8 cellular contexts compared by ENCODE assay signal in the genomic region with DNA sequence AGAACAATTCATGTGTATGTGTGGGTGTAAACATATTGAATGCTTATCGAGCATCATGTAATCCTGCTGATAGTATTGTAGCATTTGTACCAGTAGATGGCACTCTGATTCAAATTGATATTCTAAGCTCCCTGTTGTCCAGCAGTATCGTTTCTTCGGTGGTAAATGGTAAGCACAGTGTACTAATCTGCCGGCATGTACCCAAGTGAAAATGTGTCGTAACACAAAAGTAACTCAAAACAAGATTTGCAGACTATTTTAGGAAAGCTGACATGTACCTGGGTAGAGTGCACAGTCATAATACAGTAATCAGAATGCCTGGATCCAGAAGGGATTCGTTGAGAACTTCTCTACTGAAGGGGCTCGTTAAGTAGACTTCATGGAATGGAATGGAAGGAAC. TPM values are rescaled to one million over a fixed set of nuclear protein-coding genes. Genes with fewer than 3 reads are reported as not detected.
A peak's percentile ranks its signal among the peaks of the same experiment; 100 is the strongest.
DNase-seq lines count a peak whose midpoint lies in the region; ATAC-seq and TF ChIP-seq lines count a peak whose summit lies in the region.

No MANE protein-coding gene starts in this region.

- DNase-seq in GF-D8 (lab: John Stamatoyannopoulos, UW) (peak; percentile 19), NCI-H146 treated with DMSO at 0.1 percent for 48 hours (lab: John Stamatoyannopoulos, UW; ENCODE audit: unreplicated experiment) (peak; percentile 59), natural killer cell (no peak)

- H3K4me3 ChIP-seq in HEK293 (ENCODE audit: low read depth, low read length): no peak overlapping the region

- H3K9me3 ChIP-seq in HEK293 (ENCODE audit: control insufficient read depth, insufficient read depth, low read depth, low read length): no peaks in the 10 kb centered on the region

- no peak overlapping the region for H3K27ac Mint-ChIP-seq in natural killer cell

- H3K27me3 Mint-ChIP-seq in natural killer cell (ENCODE audit: low read depth in 2 of 2): peaks cover 17 to 32% of the 10 kb centered on the region in 2 donors

- TF ChIP-seq CTCF in HEK293 (tag by site-specific recombination; IDR thresholded peaks at IDR 0.05): no peak
- peak; percentile 65 for TF ChIP-seq CTCF in natural killer cell (IDR thresholded peaks at IDR 0.05)

- no peaks in the 10 kb centered on the region for H3K36me3 ChIP-seq in HEK293 (ENCODE audit: control insufficient read depth in 2 of 2, insufficient read depth in 1 of 2, low read length in 2 of 2)

- H3K4me1 ChIP-seq in HEK293 (ENCODE audit: control insufficient read depth, insufficient read depth, low read length): no peaks in the 10 kb centered on the region; the same call in 1 of the 2 replicates

- POLR2A ChIA-PET in HEK293 (lab: Yijun Ruan, JAX): no interaction called here

- peaks cover 3 to 4% of the 10 kb centered on the region in 2 donors for H3K4me1 Mint-ChIP-seq in natural killer cell

- H3K9me3 Mint-ChIP-seq in natural killer cell: no peaks in the 10 kb centered on the region

- CTCF ChIA-PET in HEK293 (lab: Yijun Ruan, JAX): interaction anchor here (0.5 to 1.4 kb wide), 14 partner anchors 11 to 1319 kb away, joined by 3 to 13 read pairs (median 4); a partner anchor contains a TSS

- H3K36me3 Mint-ChIP-seq in natural killer cell: no peaks in the 10 kb centered on the region

- ATAC-seq in SK-N-SH treated with all-trans-retinoic acid at 6 μM for 48 hours (peak; percentile 96), esophagus mucosa (peak; percentile 62), natural killer cell (peak; percentile 49 to 74 (median 58)), HG03139 (IDR thresholded peaks at IDR 0.05; ENCODE audit: unreplicated experiment) (no peak), HG03039 (IDR thresholded peaks at IDR 0.05; ENCODE audit: unreplicated experiment) (no peak)

- no peak overlapping the region for H3K4me3 Mint-ChIP-seq in natural killer cell

- intact Hi-C loops in natural killer cell (cut with micrococcal nuclease): loop anchor here (2.0 to 10.0 kb wide), 3 partner anchors 368 to 810 kb away; no protein-coding TSS in a partner anchor

- H3K27ac ChIP-seq in HEK293 (ENCODE audit: extremely low read depth, low read depth, low read length): no peak overlapping the region

TF ChIP-seq in HEK293, 187 proteins besides CTCF, POLR2A, EP300 and RAD21:
- TF ChIP-seq, protein P1, sequence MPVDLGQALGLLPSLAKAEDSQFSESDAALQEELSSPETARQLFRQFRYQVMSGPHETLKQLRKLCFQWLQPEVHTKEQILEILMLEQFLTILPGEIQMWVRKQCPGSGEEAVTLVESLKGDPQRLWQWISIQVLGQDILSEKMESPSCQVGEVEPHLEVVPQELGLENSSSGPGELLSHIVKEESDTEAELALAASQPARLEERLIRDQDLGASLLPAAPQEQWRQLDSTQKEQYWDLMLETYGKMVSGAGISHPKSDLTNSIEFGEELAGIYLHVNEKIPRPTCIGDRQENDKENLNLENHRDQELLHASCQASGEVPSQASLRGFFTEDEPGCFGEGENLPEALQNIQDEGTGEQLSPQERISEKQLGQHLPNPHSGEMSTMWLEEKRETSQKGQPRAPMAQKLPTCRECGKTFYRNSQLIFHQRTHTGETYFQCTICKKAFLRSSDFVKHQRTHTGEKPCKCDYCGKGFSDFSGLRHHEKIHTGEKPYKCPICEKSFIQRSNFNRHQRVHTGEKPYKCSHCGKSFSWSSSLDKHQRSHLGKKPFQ (tag by site-specific recombination; IDR thresholded peaks at IDR 0.05): no peak
- TF ChIP-seq ZNF830 (tag by site-specific recombination; IDR thresholded peaks at IDR 0.05; ENCODE audit: low read depth): no peak
- TF ChIP-seq ZBTB17 (tag by site-specific recombination; IDR thresholded peaks at IDR 0.05): 0 out of 2 replicates have a peak, but pooled peaks have one; percentile 11
- peak; percentile 84 for TF ChIP-seq ZNF654 (tag by site-specific recombination; IDR thresholded peaks at IDR 0.05; ENCODE audit: low read depth)
- no peak for TF ChIP-seq ZNF155 (tag by site-specific recombination; IDR thresholded peaks at IDR 0.05)
- no peak for TF ChIP-seq ZNF664 (tag by site-specific recombination; IDR thresholded peaks at IDR 0.05)
- no peak for TF ChIP-seq YY2 (tag by site-specific recombination; IDR thresholded peaks at IDR 0.05)
- TF ChIP-seq ZNF48 (tag by site-specific recombination; IDR thresholded peaks at IDR 0.05): no peak
- TF ChIP-seq ZNF660 (tag by site-specific recombination; IDR thresholded peaks at IDR 0.05): 0 out of 2 replicates have a peak, but pooled peaks have one; percentile 14
- TF ChIP-seq, protein P2, sequence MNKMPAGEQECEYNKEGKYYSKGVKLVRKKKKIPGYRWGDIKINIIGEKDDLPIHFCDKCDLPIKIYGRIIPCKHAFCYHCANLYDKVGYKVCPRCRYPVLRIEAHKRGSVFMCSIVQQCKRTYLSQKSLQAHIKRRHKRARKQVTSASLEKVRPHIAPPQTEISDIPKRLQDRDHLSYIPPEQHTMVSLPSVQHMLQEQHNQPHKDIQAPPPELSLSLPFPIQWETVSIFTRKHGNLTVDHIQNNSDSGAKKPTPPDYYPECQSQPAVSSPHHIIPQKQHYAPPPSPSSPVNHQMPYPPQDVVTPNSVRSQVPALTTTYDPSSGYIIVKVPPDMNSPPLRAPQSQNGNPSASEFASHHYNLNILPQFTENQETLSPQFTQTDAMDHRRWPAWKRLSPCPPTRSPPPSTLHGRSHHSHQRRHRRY (tag by site-specific recombination; IDR thresholded peaks at IDR 0.05): no peak
- TF ChIP-seq, protein P3, sequence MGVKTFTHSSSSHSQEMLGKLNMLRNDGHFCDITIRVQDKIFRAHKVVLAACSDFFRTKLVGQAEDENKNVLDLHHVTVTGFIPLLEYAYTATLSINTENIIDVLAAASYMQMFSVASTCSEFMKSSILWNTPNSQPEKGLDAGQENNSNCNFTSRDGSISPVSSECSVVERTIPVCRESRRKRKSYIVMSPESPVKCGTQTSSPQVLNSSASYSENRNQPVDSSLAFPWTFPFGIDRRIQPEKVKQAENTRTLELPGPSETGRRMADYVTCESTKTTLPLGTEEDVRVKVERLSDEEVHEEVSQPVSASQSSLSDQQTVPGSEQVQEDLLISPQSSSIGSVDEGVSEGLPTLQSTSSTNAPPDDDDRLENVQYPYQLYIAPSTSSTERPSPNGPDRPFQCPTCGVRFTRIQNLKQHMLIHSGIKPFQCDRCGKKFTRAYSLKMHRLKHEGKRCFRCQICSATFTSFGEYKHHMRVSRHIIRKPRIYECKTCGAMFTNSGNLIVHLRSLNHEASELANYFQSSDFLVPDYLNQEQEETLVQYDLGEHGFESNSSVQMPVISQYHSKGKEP (tag by site-specific recombination; IDR thresholded peaks at IDR 0.05): no peak
TF ChIP-seq in HEK293: peak in this region for 3.

TF ChIP-seq in SK-N-SH treated with all-trans-retinoic acid at 6 μM for 48 hours, 23 proteins besides CTCF, POLR2A, EP300 and RAD21:
- TF ChIP-seq ARNTL (CRISPR knock-in tag; IDR thresholded peaks at IDR 0.05; ENCODE audit: borderline replicate concordance, low read depth): no peak
- no peak for TF ChIP-seq ZNF8 (CRISPR knock-in tag; IDR thresholded peaks at IDR 0.05)
- no peak for TF ChIP-seq ISL1 (CRISPR knock-in tag; IDR thresholded peaks at IDR 0.05)
- TF ChIP-seq ZFP3 (CRISPR knock-in tag; IDR thresholded peaks at IDR 0.05): no peak
- TF ChIP-seq, protein P4, sequence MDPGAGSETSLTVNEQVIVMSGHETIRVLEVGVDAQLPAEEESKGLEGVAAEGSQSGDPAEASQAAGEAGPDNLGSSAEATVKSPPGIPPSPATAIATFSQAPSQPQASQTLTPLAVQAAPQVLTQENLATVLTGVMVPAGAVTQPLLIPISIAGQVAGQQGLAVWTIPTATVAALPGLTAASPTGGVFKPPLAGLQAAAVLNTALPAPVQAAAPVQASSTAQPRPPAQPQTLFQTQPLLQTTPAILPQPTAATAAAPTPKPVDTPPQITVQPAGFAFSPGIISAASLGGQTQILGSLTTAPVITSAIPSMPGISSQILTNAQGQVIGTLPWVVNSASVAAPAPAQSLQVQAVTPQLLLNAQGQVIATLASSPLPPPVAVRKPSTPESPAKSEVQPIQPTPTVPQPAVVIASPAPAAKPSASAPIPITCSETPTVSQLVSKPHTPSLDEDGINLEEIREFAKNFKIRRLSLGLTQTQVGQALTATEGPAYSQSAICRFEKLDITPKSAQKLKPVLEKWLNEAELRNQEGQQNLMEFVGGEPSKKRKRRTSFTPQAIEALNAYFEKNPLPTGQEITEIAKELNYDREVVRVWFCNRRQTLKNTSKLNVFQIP (CRISPR knock-in tag; IDR thresholded peaks at IDR 0.05; ENCODE audit: borderline replicate concordance, low read depth): no peak
- no peak for TF ChIP-seq BACH2 (CRISPR knock-in tag; IDR thresholded peaks at IDR 0.05; ENCODE audit: borderline replicate concordance)
- TF ChIP-seq, protein P5, sequence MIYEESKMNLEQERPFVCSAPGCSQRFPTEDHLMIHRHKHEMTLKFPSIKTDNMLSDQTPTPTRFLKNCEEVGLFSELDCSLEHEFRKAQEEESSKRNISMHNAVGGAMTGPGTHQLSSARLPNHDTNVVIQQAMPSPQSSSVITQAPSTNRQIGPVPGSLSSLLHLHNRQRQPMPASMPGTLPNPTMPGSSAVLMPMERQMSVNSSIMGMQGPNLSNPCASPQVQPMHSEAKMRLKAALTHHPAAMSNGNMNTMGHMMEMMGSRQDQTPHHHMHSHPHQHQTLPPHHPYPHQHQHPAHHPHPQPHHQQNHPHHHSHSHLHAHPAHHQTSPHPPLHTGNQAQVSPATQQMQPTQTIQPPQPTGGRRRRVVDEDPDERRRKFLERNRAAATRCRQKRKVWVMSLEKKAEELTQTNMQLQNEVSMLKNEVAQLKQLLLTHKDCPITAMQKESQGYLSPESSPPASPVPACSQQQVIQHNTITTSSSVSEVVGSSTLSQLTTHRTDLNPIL (CRISPR knock-in tag; IDR thresholded peaks at IDR 0.05; ENCODE audit: low read depth): no peak
- no peak for TF ChIP-seq PPARA (CRISPR knock-in tag; IDR thresholded peaks at IDR 0.05; ENCODE audit: borderline replicate concordance)
- TF ChIP-seq, protein P6, sequence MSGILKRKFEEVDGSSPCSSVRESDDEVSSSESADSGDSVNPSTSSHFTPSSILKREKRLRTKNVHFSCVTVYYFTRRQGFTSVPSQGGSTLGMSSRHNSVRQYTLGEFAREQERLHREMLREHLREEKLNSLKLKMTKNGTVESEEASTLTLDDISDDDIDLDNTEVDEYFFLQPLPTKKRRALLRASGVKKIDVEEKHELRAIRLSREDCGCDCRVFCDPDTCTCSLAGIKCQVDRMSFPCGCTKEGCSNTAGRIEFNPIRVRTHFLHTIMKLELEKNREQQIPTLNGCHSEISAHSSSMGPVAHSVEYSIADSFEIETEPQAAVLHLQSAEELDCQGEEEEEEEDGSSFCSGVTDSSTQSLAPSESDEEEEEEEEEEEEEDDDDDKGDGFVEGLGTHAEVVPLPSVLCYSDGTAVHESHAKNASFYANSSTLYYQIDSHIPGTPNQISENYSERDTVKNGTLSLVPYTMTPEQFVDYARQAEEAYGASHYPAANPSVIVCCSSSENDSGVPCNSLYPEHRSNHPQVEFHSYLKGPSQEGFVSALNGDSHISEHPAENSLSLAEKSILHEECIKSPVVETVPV (CRISPR knock-in tag; IDR thresholded peaks at IDR 0.05): no peak
- TF ChIP-seq SNAI2 (CRISPR knock-in tag; IDR thresholded peaks at IDR 0.05): no peak

RNA-seq across cellular contexts. Expression of a gene that starts 31.7 kb away (rescaled TPM):
- total RNA-seq in esophagus mucosa: 2.4 TPM
- under 1 TPM in 1 of 3 donors, not detected in 2; 0.52 TPM for total RNA-seq in natural killer cell

Comparison
In these comparisons a context has a peak if more than half of its experiments do, and no peak if none do; other contexts are left out.
1. ATAC-seq: peak in SK-N-SH treated with all-trans-retinoic acid at 6 μM for 48 hours (single experiment), esophagus mucosa (single experiment) and natural killer cell (3 of 3); none in HG03139 (single experiment) and HG03039 (single experiment).